10 cellular contexts compared by ENCODE assay signal in genomic region chr17:41813699-41814124, GRCh38. TPM values are rescaled to one million over a fixed set of nuclear protein-coding genes. Genes with fewer than 3 reads are reported as not detected.
A peak's percentile ranks its signal among the peaks of the same experiment; 100 is the strongest.
DNase-seq lines count a peak whose midpoint lies in the region; ATAC-seq and TF ChIP-seq lines count a peak whose summit lies in the region.
"Had no signal": no experiment of that assay in that cellular context is flagged by ENCODE, and none has a peak within 500 bp of the region (broad histone marks: within the 10 kb centered on the region; RNA-seq: fewer than 3 reads in every experiment).

No MANE protein-coding gene starts in this region.

- H4K8ac ChIP-seq in trophoblast cell (ENCODE audit: low read depth, low read length) = no peak overlapping the region

- H2BK120ac ChIP-seq in trophoblast cell (ENCODE audit: insufficient read depth, low read length, poor library complexity) = peak overlapping the region; percentile 72

- H3K4me3 Mint-ChIP-seq in CD8-positive, alpha-beta memory T cell = peak overlapping the region in 6 of 7 donors; percentile 60 to 95 (median 76)

- peak overlapping the region; percentile 76 for H4K12ac ChIP-seq in trophoblast cell (ENCODE audit: low read depth, low read length)

- H3K4ac ChIP-seq in trophoblast cell (ENCODE audit: low read depth, low read length) = peak overlapping the region; percentile 80

- H3K23ac ChIP-seq in trophoblast cell (ENCODE audit: low read length) = no peak overlapping the region

- no peak for DNase-seq in CD8-positive, alpha-beta memory T cell
- DNase-seq in RWPE1 (ENCODE audit: low spot score) (no peak), fibroblast of pulmonary artery (ENCODE audit: low read depth) (no peak), trophoblast cell (no peak), NCI-H345 (lab: John Stamatoyannopoulos, UW) (no peak)
- no peak for DNase-seq in activated CD4-positive, CD25-positive, alpha-beta regulatory T cell treated with anti-CD3 and anti-CD28 coated beads, Interleukin-2, amount 50 U/mL, for 72 hours
- DNase-seq in stimulated activated CD4-positive, alpha-beta T cell treated with anti-CD3 and anti-CD28 coated beads, Interleukin-4, amount 100 ng/mL, for 4 hours = no peak
- DNase-seq: activated CD4-positive, CD25-positive, alpha-beta regulatory T cell; NCI-H226 had no signal

- H3K27ac Mint-ChIP-seq in CD8-positive, alpha-beta memory T cell = peak overlapping the region in 1 of 8 donors; percentile 57

- no peak overlapping the region for H3K27ac ChIP-seq in CD8-positive, alpha-beta memory T cell (ENCODE audit: low read depth, low read length)
- peak overlapping the region; percentile 91 for H3K27ac ChIP-seq in RWPE1
- no peak overlapping the region for H3K27ac ChIP-seq in trophoblast cell (ENCODE audit: low read depth, low read length)

- peak overlapping the region; percentile 28 for H3K9ac ChIP-seq in trophoblast cell (ENCODE audit: low read length)

- peaks cover 0 to 8% of the 10 kb centered on the region in 2 donors for H3K27me3 Mint-ChIP-seq in CD8-positive, alpha-beta memory T cell

- CTCF ChIA-PET in CD8-positive, alpha-beta memory T cell (lab: Charles Lee) = interaction anchor here (1.0 kb wide), 1 partner anchor 13 kb away, joined by 4 read pairs; no protein-coding TSS in a partner anchor
- CTCF ChIA-PET in RWPE1 (lab: Yijun Ruan, JAX) = interaction anchor here (2.1 kb wide), 1 partner anchor 76 kb away, joined by 4 read pairs; no protein-coding TSS in a partner anchor

- no peak overlapping the region for H3K4me3 ChIP-seq in CD8-positive, alpha-beta memory T cell (ENCODE audit: low read length)
- H3K4me3 ChIP-seq in fibroblast of pulmonary artery (replicated peaks; ENCODE audit: low read depth, low read length) (peak overlapping the region; percentile 86), trophoblast cell (ENCODE audit: low read depth, low read length) (peak overlapping the region; percentile 81)

- H3K4me1 ChIP-seq in CD8-positive, alpha-beta memory T cell (ENCODE audit: insufficient read depth, low read length) = peaks cover 28% of the 10 kb centered on the region
- peaks cover 14 to 19% of the 10 kb centered on the region in 2 experiments for H3K4me1 ChIP-seq in trophoblast cell (ENCODE audit: control insufficient read depth in 1 of 2, insufficient read depth in 2 of 2, low read length in 2 of 2)

- peaks cover 0 to 3% (median 2%) of the 10 kb centered on the region in 3 donors for H3K36me3 Mint-ChIP-seq in CD8-positive, alpha-beta memory T cell

- peak overlapping the region; percentile 74 for H3K4me2 ChIP-seq in trophoblast cell (ENCODE audit: low read length)

- H2AFZ ChIP-seq in trophoblast cell (ENCODE audit: insufficient read depth, low read length, poor library complexity) = peak overlapping the region; percentile 57

- no peaks in the 10 kb centered on the region for H3K27me3 ChIP-seq in CD8-positive, alpha-beta memory T cell (ENCODE audit: insufficient read depth, low read length, poor library complexity, severe bottlenecking)
- no peaks in the 10 kb centered on the region for H3K27me3 ChIP-seq in trophoblast cell (ENCODE audit: insufficient read depth, low read length)

- WGBS in trophoblast cell (ENCODE audit: extremely low coverage, insufficient coverage, insufficient read length) = no CpG with 5 or more reads among the region's 9 CpGs

- H3K4me1 Mint-ChIP-seq in CD8-positive, alpha-beta memory T cell = peaks cover 24 to 33% (median 25%) of the 10 kb centered on the region in 3 donors

- H2AK5ac ChIP-seq in trophoblast cell (ENCODE audit: low read length) = peak overlapping the region; percentile 74

- H3K36me3 ChIP-seq in CD8-positive, alpha-beta memory T cell (ENCODE audit: insufficient read depth, low read length) = no peaks in the 10 kb centered on the region
- H3K36me3 ChIP-seq in trophoblast cell (ENCODE audit: control insufficient read depth in 1 of 2, insufficient read depth in 2 of 2, low read length in 2 of 2) = peaks cover 7 to 14% of the 10 kb centered on the region in 2 experiments

- no peak for ATAC-seq in GM18858 (IDR thresholded peaks at IDR 0.05; ENCODE audit: unreplicated experiment)

- peak overlapping the region; percentile 47 for H2BK5ac ChIP-seq in trophoblast cell (ENCODE audit: low read depth, low read length, poor library complexity)

- H3K9me3 ChIP-seq in CD8-positive, alpha-beta memory T cell (ENCODE audit: low read length) = no peaks in the 10 kb centered on the region
- no peaks in the 10 kb centered on the region for H3K9me3 ChIP-seq in trophoblast cell (ENCODE audit: insufficient read depth, low read depth, low read length)

- POLR2A ChIA-PET in CD8-positive, alpha-beta memory T cell (lab: Charles Lee) = no interaction called here
- POLR2A ChIA-PET in RWPE1 (lab: Yijun Ruan, JAX; ENCODE audit: low non-redundant PET) = no interaction called here

- peaks cover 11% of the 10 kb centered on the region for H3K79me2 ChIP-seq in trophoblast cell (ENCODE audit: control insufficient read depth, insufficient read depth, low read length, poor library complexity)

- peak overlapping the region; percentile 81 for H4K91ac ChIP-seq in trophoblast cell (ENCODE audit: low read depth, low read length)

- TF ChIP-seq CTCF in RWPE1 (conservative IDR thresholded peaks at IDR 0.05; ENCODE audit: low read depth) (no peak), fibroblast of pulmonary artery (IDR thresholded peaks at IDR 0.05; ENCODE audit: low read length, missing control alignments) (no peak)

- peak overlapping the region; percentile 71 for H3K18ac ChIP-seq in trophoblast cell (ENCODE audit: low read length)

- peaks cover 21% of the 10 kb centered on the region for H3K79me1 ChIP-seq in trophoblast cell (ENCODE audit: low read length)

- H2BK12ac ChIP-seq in trophoblast cell (ENCODE audit: low read length) = peak overlapping the region; percentile 53

- H3K14ac ChIP-seq in trophoblast cell (ENCODE audit: low read length) = peak overlapping the region; percentile 75

- no peaks in the 10 kb centered on the region for H3K9me3 Mint-ChIP-seq in CD8-positive, alpha-beta memory T cell

RNA-seq across cellular contexts. Expression of gene FKBP10, which starts 0.9 kb away (rescaled TPM):
- total RNA-seq in CD8-positive, alpha-beta memory T cell = 1 to 10 TPM; 1.4 to 1.5 TPM
- polyA plus RNA-seq in CD8-positive, alpha-beta memory T cell = not detected
- 181 and 187 TPM in 2 replicates for polyA plus RNA-seq in trophoblast cell (2013)

RNA-seq across cellular contexts. Expression of gene P3H4, which starts 2.0 kb away (rescaled TPM):
- total RNA-seq in CD8-positive, alpha-beta memory T cell = 1 to 10 TPM; 2.6 to 3.7 TPM
- 5.4 TPM for polyA plus RNA-seq in CD8-positive, alpha-beta memory T cell
- 27.5 and 27.8 TPM in 2 replicates for polyA plus RNA-seq in trophoblast cell (2013)

RNA-seq across cellular contexts. Expression of gene NT5C3B, which starts 22.3 kb away (rescaled TPM):
- total RNA-seq in CD8-positive, alpha-beta memory T cell = 10 to 100 TPM; 48.5 to 50.2 TPM
- polyA plus RNA-seq in CD8-positive, alpha-beta memory T cell = 45.0 TPM
- 45.0 and 48.0 TPM in 2 replicates for polyA plus RNA-seq in trophoblast cell (2013)

RNA-seq across cellular contexts. Expression of gene KLHL10, which starts 23.9 kb away (rescaled TPM):
- not detected for total RNA-seq in CD8-positive, alpha-beta memory T cell
- 0.24 TPM for polyA plus RNA-seq in CD8-positive, alpha-beta memory T cell
- polyA plus RNA-seq in trophoblast cell (2013) = 0.03 and 0.05 TPM in 2 replicates

RNA-seq across cellular contexts. Expression of gene JUP, which starts 27.2 kb away (rescaled TPM):
- total RNA-seq in CD8-positive, alpha-beta memory T cell = under 1 TPM; 0.33 to 0.35 TPM
- polyA plus RNA-seq in CD8-positive, alpha-beta memory T cell = not detected
- 367 and 395 TPM in 2 replicates for polyA plus RNA-seq in trophoblast cell (2013)
